In genomic region chr1:59308839-59309238, GRCh38 we compare ENCODE assay signal across 18 cellular contexts.
"Had no signal": no experiment of that assay in that cellular context is flagged by ENCODE, and none has a peak within 500 bp of the region (broad histone marks: within the 10 kb centered on the region; RNA-seq: fewer than 3 reads in every experiment).

No MANE protein-coding gene starts in this region.

- H3K4me1 ChIP-seq: esophagus squamous epithelium, transverse colon had no signal

- H3K4me3 Mint-ChIP-seq: naive thymus-derived CD8-positive, alpha-beta T cell; neural crest cell; stimulated activated memory B cell treated with anti-CD40 and anti-IgM and Interleukin-4, amounts not matched to agents 10 μg/mL and 1 μg/mL and 100 μg/mL, for 72 hours had no signal

- H3K36me3 ChIP-seq: esophagus squamous epithelium, ovary, stomach, thoracic aorta, transverse colon had no signal

- H3K4me2 ChIP-seq: smooth muscle cell had no signal

- H3K9me3 ChIP-seq: ovary had no signal

- H3K27me3 Mint-ChIP-seq: naive thymus-derived CD8-positive, alpha-beta T cell; progenitor cell of endocrine pancreas; stimulated activated memory B cell treated with anti-CD40 and anti-IgM and Interleukin-4, amounts not matched to agents 10 μg/mL and 1 μg/mL and 100 μg/mL, for 72 hours had no signal

- DNase-seq: dermis blood vessel endothelial cell; esophagus squamous epithelium; foreskin keratinocyte; immature natural killer cell; mucosa of descending colon; naive thymus-derived CD8-positive, alpha-beta T cell; ovary; right cardiac atrium; stimulated activated CD4-positive, alpha-beta T cell treated with anti-CD3 and anti-CD28 coated beads, Interleukin-4, amount 100 ng/mL, for 1 hour; stimulated activated CD8-positive, alpha-beta memory T cell treated with anti-CD3 and anti-CD28 coated beads, Interleukin-4, amount 100 ng/mL, for 48 hours; stomach; substantia nigra; transverse colon had no signal

- H3K27ac Mint-ChIP-seq: naive thymus-derived CD8-positive, alpha-beta T cell; progenitor cell of endocrine pancreas; stimulated activated memory B cell treated with anti-CD40 and anti-IgM and Interleukin-4, amounts not matched to agents 10 μg/mL and 1 μg/mL and 100 μg/mL, for 72 hours had no signal

- H3K4me1 Mint-ChIP-seq: neural crest cell; stimulated activated memory B cell treated with anti-CD40 and anti-IgM and Interleukin-4, amounts not matched to agents 10 μg/mL and 1 μg/mL and 100 μg/mL, for 72 hours had no signal

- H3K4me3 ChIP-seq: esophagus squamous epithelium, mucosa of descending colon, ovary, smooth muscle cell, stomach, thoracic aorta, transverse colon had no signal

- H3K27ac ChIP-seq: esophagus squamous epithelium, foreskin keratinocyte, ovary, stomach, thoracic aorta, transverse colon had no signal

- ATAC-seq: foreskin keratinocyte; mucosa of descending colon; naive thymus-derived CD8-positive, alpha-beta T cell; right cardiac atrium; stimulated activated memory B cell treated with anti-CD40 and anti-IgM and Interleukin-4, amounts not matched to agents 10 μg/mL and 1 μg/mL and 100 μg/mL, for 72 hours had no signal

- H3K27me3 ChIP-seq: esophagus squamous epithelium, foreskin keratinocyte, ovary, stomach, transverse colon had no signal
